In the genomic region with DNA sequence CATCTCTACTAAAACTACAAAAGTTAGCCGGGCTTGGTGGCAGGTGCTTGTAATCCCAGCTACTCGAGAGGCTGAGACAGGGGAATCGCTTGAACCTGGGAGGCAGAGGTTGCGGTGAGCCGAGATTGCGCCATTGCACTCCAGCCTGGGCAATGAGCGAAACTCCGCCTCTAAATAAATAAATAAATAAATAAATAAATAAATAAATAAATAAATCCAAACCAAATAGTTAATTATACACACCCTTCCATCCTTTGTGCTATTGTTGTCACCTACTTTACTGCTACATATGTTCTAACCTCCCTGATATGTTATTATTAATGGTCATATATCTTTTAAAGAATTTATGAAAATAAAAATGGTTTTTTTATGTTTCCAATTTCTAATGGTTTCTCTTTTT, we compare ENCODE assay signal across 1 cellular context.
TF ChIP-seq lines count a peak whose summit lies in the region.

No MANE protein-coding gene starts in this region.

TF ChIP-seq in HEK293, 187 proteins besides CTCF, POLR2A, EP300 and RAD21 (continued from another document):
- TF ChIP-seq, protein P1, sequence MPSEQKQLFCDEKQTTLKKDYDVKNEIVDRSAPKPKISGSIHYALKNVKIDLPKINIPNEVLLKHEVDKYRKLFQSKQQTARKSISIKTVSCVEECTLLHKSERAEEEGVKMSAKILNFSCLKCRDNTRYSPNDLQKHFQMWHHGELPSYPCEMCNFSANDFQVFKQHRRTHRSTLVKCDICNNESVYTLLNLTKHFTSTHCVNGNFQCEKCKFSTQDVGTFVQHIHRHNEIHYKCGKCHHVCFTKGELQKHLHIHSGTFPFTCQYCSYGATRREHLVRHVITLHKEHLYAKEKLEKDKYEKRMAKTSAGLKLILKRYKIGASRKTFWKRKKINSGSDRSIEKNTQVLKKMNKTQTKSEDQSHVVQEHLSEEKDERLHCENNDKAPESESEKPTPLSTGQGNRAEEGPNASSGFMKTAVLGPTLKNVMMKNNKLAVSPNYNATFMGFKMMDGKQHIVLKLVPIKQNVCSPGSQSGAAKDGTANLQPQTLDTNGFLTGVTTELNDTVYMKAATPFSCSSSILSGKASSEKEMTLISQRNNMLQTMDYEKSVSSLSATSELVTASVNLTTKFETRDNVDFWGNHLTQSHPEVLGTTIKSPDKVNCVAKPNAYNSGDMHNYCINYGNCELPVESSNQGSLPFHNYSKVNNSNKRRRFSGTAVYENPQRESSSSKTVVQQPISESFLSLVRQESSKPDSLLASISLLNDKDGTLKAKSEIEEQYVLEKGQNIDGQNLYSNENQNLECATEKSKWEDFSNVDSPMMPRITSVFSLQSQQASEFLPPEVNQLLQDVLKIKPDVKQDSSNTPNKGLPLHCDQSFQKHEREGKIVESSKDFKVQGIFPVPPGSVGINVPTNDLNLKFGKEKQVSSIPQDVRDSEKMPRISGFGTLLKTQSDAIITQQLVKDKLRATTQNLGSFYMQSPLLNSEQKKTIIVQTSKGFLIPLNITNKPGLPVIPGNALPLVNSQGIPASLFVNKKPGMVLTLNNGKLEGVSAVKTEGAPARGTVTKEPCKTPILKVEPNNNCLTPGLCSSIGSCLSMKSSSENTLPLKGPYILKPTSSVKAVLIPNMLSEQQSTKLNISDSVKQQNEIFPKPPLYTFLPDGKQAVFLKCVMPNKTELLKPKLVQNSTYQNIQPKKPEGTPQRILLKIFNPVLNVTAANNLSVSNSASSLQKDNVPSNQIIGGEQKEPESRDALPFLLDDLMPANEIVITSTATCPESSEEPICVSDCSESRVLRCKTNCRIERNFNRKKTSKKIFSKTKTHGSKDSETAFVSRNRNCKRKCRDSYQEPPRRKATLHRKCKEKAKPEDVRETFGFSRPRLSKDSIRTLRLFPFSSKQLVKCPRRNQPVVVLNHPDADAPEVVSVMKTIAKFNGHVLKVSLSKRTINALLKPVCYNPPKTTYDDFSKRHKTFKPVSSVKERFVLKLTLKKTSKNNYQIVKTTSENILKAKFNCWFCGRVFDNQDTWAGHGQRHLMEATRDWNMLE (tag by site-specific recombination; conservative IDR thresholded peaks at IDR 0.05; ENCODE audit: low read depth), result peak; percentile 74
- TF ChIP-seq ZNF426 (tag by site-specific recombination; IDR thresholded peaks at IDR 0.05), result peak; percentile 68
- TF ChIP-seq ZNF510 (tag by site-specific recombination; IDR thresholded peaks at IDR 0.05; ENCODE audit: insufficient replicate concordance), result peak; percentile 26
